In the genomic region with DNA sequence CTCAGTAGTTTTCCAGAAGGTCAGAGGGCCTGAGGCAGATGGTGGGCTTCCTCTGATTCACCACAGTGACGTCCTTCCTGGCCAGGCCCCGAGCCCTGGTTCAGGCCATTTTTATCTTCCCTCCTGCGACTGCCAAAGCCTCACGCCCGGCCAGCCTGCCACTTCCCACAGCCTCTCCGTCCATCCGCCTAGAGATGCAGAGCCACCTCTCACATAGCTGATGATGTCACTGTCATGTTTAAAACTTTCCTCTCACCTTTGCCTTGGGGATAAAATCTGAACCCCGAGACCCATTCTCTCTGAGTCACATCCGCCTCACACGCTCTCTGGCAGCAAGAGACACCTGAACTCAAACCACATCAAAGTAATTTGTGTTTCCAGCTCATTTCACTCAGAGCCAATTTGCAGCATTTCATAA, we compare ENCODE assay signal across 9 cellular contexts.
DNase-seq lines count a peak whose midpoint lies in the region; ATAC-seq and TF ChIP-seq lines count a peak whose summit lies in the region.
"Had no signal": no experiment of that assay in that cellular context is flagged by ENCODE, and none has a peak within 500 bp of the region (broad histone marks: within the 10 kb centered on the region; RNA-seq: fewer than 3 reads in every experiment).

No MANE protein-coding gene starts in this region.

- no peaks in the 10 kb centered on the region for H3K36me3 Mint-ChIP-seq in T-helper 1 cell treated with Interleukin-12 subunit alpha and Interleukin-12 subunit beta and Interleukin-4 antibody, amounts not matched to agents 30 μg/mL and 1 μg/mL, for 36 hours (ENCODE audit: low read depth)

- no peaks in the 10 kb centered on the region for H3K79me2 ChIP-seq in SK-N-SH (ENCODE audit: insufficient read depth)

- H2BK5ac ChIP-seq in mesenchymal stem cell (ENCODE audit: low read depth, low read length, poor library complexity, severe bottlenecking), result no peak overlapping the region

- no peak overlapping the region for H4K91ac ChIP-seq in mesenchymal stem cell (ENCODE audit: low read length)

- no peaks in the 10 kb centered on the region for H3K79me1 ChIP-seq in mesenchymal stem cell (replicated peaks; ENCODE audit: low read length, poor library complexity, severe bottlenecking)

- H3K4me1 ChIP-seq in SK-N-SH (ENCODE audit: control insufficient read depth in 1 of 2, insufficient read depth in 2 of 2, low read depth in 1 of 2, low read length in 1 of 2), result no peaks in the 10 kb centered on the region
- no peaks in the 10 kb centered on the region for H3K4me1 ChIP-seq in mesenchymal stem cell (ENCODE audit: control insufficient read depth, insufficient read depth, low read depth, low read length)
- H3K4me1 ChIP-seq: upper lobe of left lung had no signal

- peak; percentile 98 for ATAC-seq in HG02610 (IDR thresholded peaks at IDR 0.05; ENCODE audit: unreplicated experiment)

- no peak overlapping the region for H3K18ac ChIP-seq in mesenchymal stem cell (ENCODE audit: low read depth in 1 of 2, low read length in 2 of 2)

- no peaks in the 10 kb centered on the region for H3K9me3 ChIP-seq in SK-N-SH
- H3K9me3 ChIP-seq in mesenchymal stem cell (ENCODE audit: control insufficient read depth, low read length), result no peaks in the 10 kb centered on the region
- H3K9me3 ChIP-seq: upper lobe of left lung had no signal

- H3K27me3 ChIP-seq in SK-N-SH (ENCODE audit: insufficient read depth) (no peaks in the 10 kb centered on the region; the same call in 1 of the 2 replicates), mesenchymal stem cell (ENCODE audit: control insufficient read depth in 1 of 2, insufficient read depth in 1 of 2, low read length in 2 of 2) (no peaks in the 10 kb centered on the region)
- H3K27me3 ChIP-seq: upper lobe of left lung had no signal

- no peaks in the 10 kb centered on the region for H3K36me3 ChIP-seq in SK-N-SH (replicated peaks in 1 of 2; ENCODE audit: control insufficient read depth in 1 of 2, insufficient read depth in 2 of 2, low read length in 1 of 2)
- no peaks in the 10 kb centered on the region for H3K36me3 ChIP-seq in mesenchymal stem cell (ENCODE audit: control insufficient read depth in 1 of 2, insufficient read depth in 2 of 2, low read depth in 1 of 2, low read length in 2 of 2)
- H3K36me3 ChIP-seq: upper lobe of left lung had no signal

- no peak for TF ChIP-seq CTCF in SK-N-SH (IDR thresholded peaks at IDR 0.05)

- no peak overlapping the region for H4K8ac ChIP-seq in mesenchymal stem cell (ENCODE audit: low read length)

- no peak overlapping the region for H2BK15ac ChIP-seq in mesenchymal stem cell (ENCODE audit: low read depth, poor library complexity, severe bottlenecking)

- H3K4me3 Mint-ChIP-seq in T-helper 1 cell treated with Interleukin-12 subunit alpha and Interleukin-12 subunit beta and Interleukin-4 antibody, amounts not matched to agents 30 μg/mL and 1 μg/mL, for 36 hours, result peak overlapping the region; percentile 51

- WGBS in SK-N-SH (ENCODE audit: low lambda C conversion rate), result 75% methylated on average over 10 of the region's 10 CpGs
- WGBS in mesenchymal stem cell, result 59% methylated on average over 10 of the region's 10 CpGs

- H3K9me2 ChIP-seq in SK-N-SH, result no peaks in the 10 kb centered on the region

- TF ChIP-seq RAD21 in SK-N-SH (IDR thresholded peaks at IDR 0.05; ENCODE audit: low read length), result no peak

- H3K4me1 Mint-ChIP-seq in T-helper 1 cell treated with Interleukin-12 subunit alpha and Interleukin-12 subunit beta and Interleukin-4 antibody, amounts not matched to agents 30 μg/mL and 1 μg/mL, for 36 hours (ENCODE audit: low read depth), result peaks cover 31% of the 10 kb centered on the region

- H2AFZ ChIP-seq in SK-N-SH (ENCODE audit: low read depth) (no peak overlapping the region), mesenchymal stem cell (ENCODE audit: low read depth, low read length) (no peak overlapping the region)

- no peak overlapping the region for H2AK5ac ChIP-seq in mesenchymal stem cell (ENCODE audit: low read length, severe bottlenecking)

- CTCF ChIA-PET in SK-N-SH (lab: Yijun Ruan, JAX), result interaction anchor here (0.9 to 3.4 kb wide), 4 partner anchors 10 to 693 kb away, joined by 3 to 21 read pairs (median 14); no protein-coding TSS in a partner anchor

- H3K23ac ChIP-seq in mesenchymal stem cell (ENCODE audit: low read length in 2 of 2), result no peak overlapping the region

- no peak overlapping the region for H2BK120ac ChIP-seq in mesenchymal stem cell (ENCODE audit: low read depth, low read length)

- TF ChIP-seq EP300 in SK-N-SH (IDR thresholded peaks at IDR 0.05; ENCODE audit: borderline replicate concordance in 1 of 2, low read depth in 1 of 2, low read length in 1 of 2), result no peak

- H2BK12ac ChIP-seq in mesenchymal stem cell (ENCODE audit: low read length in 2 of 2), result no peak overlapping the region

- peak overlapping the region; percentile 55 for H3K27ac Mint-ChIP-seq in T-helper 1 cell treated with Interleukin-12 subunit alpha and Interleukin-12 subunit beta and Interleukin-4 antibody, amounts not matched to agents 30 μg/mL and 1 μg/mL, for 36 hours

- H3K27ac ChIP-seq in SK-N-SH (ENCODE audit: low read depth in 2 of 2, low read length in 1 of 2) (no peak overlapping the region), mesenchymal stem cell (ENCODE audit: low read length, poor library complexity, severe bottlenecking) (no peak overlapping the region)
- H3K27ac ChIP-seq: upper lobe of left lung had no signal

- DNase-seq in ELR (ENCODE audit: low read depth), result peak; percentile 27
- DNase-seq in astrocyte of the hippocampus (ENCODE audit: low read depth, low spot score), result peak; percentile 39
- DNase-seq in stimulated activated CD4-positive, alpha-beta T cell treated with anti-CD3 and anti-CD28 coated beads, Interleukin-4, amount 100 ng/mL, for 24 hours, result peak; percentile 81
- no peak for DNase-seq in SK-N-SH
- no peak for DNase-seq in mesenchymal stem cell
- no peak for DNase-seq in pons (ENCODE audit: low spot score)

- H3K14ac ChIP-seq in mesenchymal stem cell (ENCODE audit: low read length in 2 of 2), result no peak overlapping the region

- POLR2A ChIA-PET in SK-N-SH (lab: Yijun Ruan, JAX), result no interaction called here

- H3K4me2 ChIP-seq in SK-N-SH (no peak overlapping the region), mesenchymal stem cell (ENCODE audit: low read length, poor library complexity, severe bottlenecking) (no peak overlapping the region)

- H3K9ac ChIP-seq in SK-N-SH (no peak overlapping the region), mesenchymal stem cell (ENCODE audit: low read length) (no peak overlapping the region)

- no peak overlapping the region for H3K4ac ChIP-seq in mesenchymal stem cell (ENCODE audit: low read depth in 1 of 2, low read length in 2 of 2)

- H3K9me3 Mint-ChIP-seq in T-helper 1 cell treated with Interleukin-12 subunit alpha and Interleukin-12 subunit beta and Interleukin-4 antibody, amounts not matched to agents 30 μg/mL and 1 μg/mL, for 36 hours, result no peaks in the 10 kb centered on the region

- peaks cover 35% of the 10 kb centered on the region for H3K27me3 Mint-ChIP-seq in T-helper 1 cell treated with Interleukin-12 subunit alpha and Interleukin-12 subunit beta and Interleukin-4 antibody, amounts not matched to agents 30 μg/mL and 1 μg/mL, for 36 hours (ENCODE audit: low read depth)

- no peaks in the 10 kb centered on the region for H3F3A ChIP-seq in SK-N-SH (replicated peaks; ENCODE audit: insufficient read depth)

- H4K20me1 ChIP-seq in SK-N-SH (ENCODE audit: insufficient read depth), result no peaks in the 10 kb centered on the region

- no peak overlapping the region for H3K4me3 ChIP-seq in SK-N-SH (ENCODE audit: low read depth in 2 of 2, low read length in 1 of 2)
- H3K4me3 ChIP-seq in mesenchymal stem cell (ENCODE audit: insufficient read depth in 1 of 2, low read depth in 1 of 2, low read length in 2 of 2), result no peak overlapping the region
- H3K4me3 ChIP-seq: upper lobe of left lung had no signal

TF ChIP-seq in SK-N-SH, 30 proteins besides CTCF, POLR2A, EP300 and RAD21:
- TF ChIP-seq SIN3A (IDR thresholded peaks at IDR 0.05; ENCODE audit: borderline replicate concordance, low read depth, low read length), result no peak
- TF ChIP-seq, protein P1, sequence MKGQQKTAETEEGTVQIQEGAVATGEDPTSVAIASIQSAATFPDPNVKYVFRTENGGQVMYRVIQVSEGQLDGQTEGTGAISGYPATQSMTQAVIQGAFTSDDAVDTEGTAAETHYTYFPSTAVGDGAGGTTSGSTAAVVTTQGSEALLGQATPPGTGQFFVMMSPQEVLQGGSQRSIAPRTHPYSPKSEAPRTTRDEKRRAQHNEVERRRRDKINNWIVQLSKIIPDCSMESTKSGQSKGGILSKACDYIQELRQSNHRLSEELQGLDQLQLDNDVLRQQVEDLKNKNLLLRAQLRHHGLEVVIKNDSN (IDR thresholded peaks at IDR 0.05; ENCODE audit: borderline replicate concordance, low read depth), result no peak
- no peak for TF ChIP-seq TEAD4 (IDR thresholded peaks at IDR 0.05; ENCODE audit: borderline replicate concordance, insufficient read depth)
- TF ChIP-seq, protein P2, sequence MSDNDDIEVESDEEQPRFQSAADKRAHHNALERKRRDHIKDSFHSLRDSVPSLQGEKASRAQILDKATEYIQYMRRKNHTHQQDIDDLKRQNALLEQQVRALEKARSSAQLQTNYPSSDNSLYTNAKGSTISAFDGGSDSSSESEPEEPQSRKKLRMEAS (IDR thresholded peaks at IDR 0.05; ENCODE audit: low read depth), result no peak
- TF ChIP-seq POLR2AphosphoS5 (IDR thresholded peaks at IDR 0.05; ENCODE audit: low read depth, low read length), result no peak
- no peak for TF ChIP-seq TAF1 (IDR thresholded peaks at IDR 0.05; ENCODE audit: borderline replicate concordance, low read depth, low read length)
- TF ChIP-seq EZH2phosphoT487 (IDR thresholded peaks at IDR 0.05; ENCODE audit: borderline replicate concordance, low read depth), result no peak
- no peak for TF ChIP-seq YY1 (IDR thresholded peaks at IDR 0.05; ENCODE audit: low read depth)
- TF ChIP-seq CHD2 (IDR thresholded peaks at IDR 0.05; ENCODE audit: low read length, partially characterized antibody), result no peak
- TF ChIP-seq FOSL2 (IDR thresholded peaks at IDR 0.05; ENCODE audit: borderline replicate concordance, low read depth), result no peak
- TF ChIP-seq NRF1 (IDR thresholded peaks at IDR 0.05; ENCODE audit: low read depth, low read length), result no peak

Comparison
In these comparisons a context has a peak if more than half of its experiments do, and no peak if none do; other contexts are left out.
1. DNase-seq: peak in ELR (single experiment), astrocyte of the hippocampus (single experiment) and stimulated activated CD4-positive, alpha-beta T cell treated with anti-CD3 and anti-CD28 coated beads, Interleukin-4, amount 100 ng/mL, for 24 hours (single experiment); none in SK-N-SH (single experiment), mesenchymal stem cell (single experiment) and pons (single experiment).